In the genomic region with DNA sequence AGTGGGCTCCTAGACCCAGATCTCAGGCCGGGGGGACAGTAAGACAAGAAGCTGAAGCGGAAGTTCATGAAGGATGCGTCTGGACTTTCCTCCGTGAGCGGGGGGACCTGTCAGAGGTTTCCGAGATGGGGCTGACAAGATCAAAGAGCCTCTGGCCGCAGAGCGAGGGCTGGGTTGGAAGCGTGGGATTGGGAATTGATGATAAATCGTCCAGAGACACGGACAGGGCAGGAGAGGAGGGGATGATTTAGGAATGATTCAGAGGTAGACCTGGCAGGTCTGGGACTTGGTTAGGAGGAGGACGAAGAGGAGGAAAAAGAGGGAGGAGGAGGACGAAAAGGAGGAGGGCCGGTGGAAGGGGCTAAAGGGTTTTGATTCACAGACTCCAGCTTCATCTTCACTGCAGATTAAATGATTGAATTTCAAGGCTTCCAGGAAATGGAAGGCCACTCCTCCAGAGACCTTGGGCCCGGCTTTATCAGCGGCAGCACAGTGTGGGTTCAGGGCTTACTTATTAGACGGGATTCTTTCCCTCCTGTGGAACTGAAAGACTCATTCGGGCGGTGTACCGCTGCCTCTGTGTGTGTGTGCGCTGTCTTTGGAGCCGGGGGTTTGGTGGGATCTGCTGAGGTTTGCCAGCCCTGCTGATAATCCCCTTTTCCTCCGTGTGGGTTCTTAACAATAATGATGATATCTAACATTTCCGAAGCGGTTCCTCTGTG, we compare ENCODE assay signal across 19 cellular contexts.
DNase-seq lines count a peak whose midpoint lies in the region; ATAC-seq and TF ChIP-seq lines count a peak whose summit lies in the region.
"Had no signal": no experiment of that assay in that cellular context is flagged by ENCODE, and none has a peak within 500 bp of the region (broad histone marks: within the 10 kb centered on the region; RNA-seq: fewer than 3 reads in every experiment).

No MANE protein-coding gene starts in this region.

- H3K4me3 ChIP-seq in RWPE2 (ENCODE audit: severe bottlenecking), result no peak overlapping the region
- no peak overlapping the region for H3K4me3 ChIP-seq in fibroblast of mammary gland (ENCODE audit: control insufficient read depth, low read depth, low read length)
- H3K4me3 ChIP-seq: coronary artery, lower lobe of right lung had no signal

- H3K27me3 Mint-ChIP-seq in H9 (ENCODE audit: low read depth), result peaks cover 8% of the 10 kb centered on the region
- H3K27me3 Mint-ChIP-seq in activated CD8-positive, alpha-beta T cell treated with anti-CD3 and anti-CD28 coated beads for 36 hours, result peaks cover 11% of the 10 kb centered on the region

- no peak for DNase-seq in H9
- DNase-seq in RWPE2 (ENCODE audit: low spot score), result no peak
- peak; percentile 41 for DNase-seq in fibroblast of mammary gland (ENCODE audit: low read depth)
- DNase-seq in omental fat pad (ENCODE audit: low spot score), result no peak
- DNase-seq in activated CD8-positive, alpha-beta T cell treated with anti-CD3 and anti-CD28 coated beads for 36 hours, result no peak
- DNase-seq: activated T-cell treated with anti-CD3 and anti-CD28 coated beads, Interleukin-2, amount 50 U/mL, for 48 hours; lower lobe of right lung; NCI-H187; NCI-H226; stimulated activated CD4-positive, alpha-beta T cell treated with anti-CD3 and anti-CD28 coated beads, Interleukin-2, amount 100 ng/mL, for 24 hours; stimulated activated naive CD4-positive, alpha-beta T cell; T1000 had no signal

- no peak overlapping the region for H3K4ac ChIP-seq in H9 (ENCODE audit: low read depth, low read length)

- H2BK15ac ChIP-seq in H9 (ENCODE audit: low read depth, low read length), result no peak overlapping the region

- H3K4me1 ChIP-seq in H9 (ENCODE audit: insufficient read depth, low read length) (no peaks in the 10 kb centered on the region; the same call in 1 of the 2 replicates), RWPE2 (ENCODE audit: insufficient read depth, poor library complexity, severe bottlenecking) (no peaks in the 10 kb centered on the region)
- H3K4me1 ChIP-seq: lower lobe of right lung, parathyroid adenoma had no signal

- no peak overlapping the region for H2BK20ac ChIP-seq in H9 (ENCODE audit: low read depth, low read length, poor library complexity, severe bottlenecking)

- H3K27me3 ChIP-seq in H9 (ENCODE audit: insufficient read depth, low read length) (no peaks in the 10 kb centered on the region), RWPE2 (ENCODE audit: insufficient read depth, poor library complexity, severe bottlenecking) (no peaks in the 10 kb centered on the region)

- peak overlapping the region; percentile 31; the same call in 1 of the 2 replicates for H3K14ac ChIP-seq in H9 (ENCODE audit: insufficient read depth, low read length)

- H3K79me2 ChIP-seq in H9 (ENCODE audit: insufficient read depth, low read length), result no peaks in the 10 kb centered on the region
- H3K79me2 ChIP-seq: parathyroid adenoma had no signal

- no peak overlapping the region for H4K8ac ChIP-seq in H9 (replicated peaks; ENCODE audit: insufficient read length, low read depth, low read length)

- TF ChIP-seq CTCF in H9 (conservative IDR thresholded peaks at IDR 0.05), result no peak
- no peak for TF ChIP-seq CTCF in RWPE2 (IDR thresholded peaks at IDR 0.05; ENCODE audit: poor library complexity, severe bottlenecking)
- no peak for TF ChIP-seq CTCF in fibroblast of mammary gland (conservative IDR thresholded peaks at IDR 0.05; ENCODE audit: control insufficient read depth, insufficient read depth, low read depth, low read length)
- TF ChIP-seq CTCF in omental fat pad (IDR thresholded peaks at IDR 0.05), result no peak
- TF ChIP-seq CTCF in activated CD8-positive, alpha-beta T cell treated with anti-CD3 and anti-CD28 coated beads for 36 hours (IDR thresholded peaks at IDR 0.05), result no peak

- H2BK120ac ChIP-seq in H9 (ENCODE audit: low read depth, low read length, poor library complexity, severe bottlenecking), result no peak overlapping the region

- no peaks in the 10 kb centered on the region for H3K23me2 ChIP-seq in H9 (ENCODE audit: insufficient read length, low read depth, low read length, poor library complexity, severe bottlenecking)

- no peak overlapping the region for H2BK5ac ChIP-seq in H9 (ENCODE audit: insufficient read length, low read length)

- intact Hi-C loops in activated CD8-positive, alpha-beta T cell treated with anti-CD3 and anti-CD28 coated beads for 36 hours (cut with micrococcal nuclease), result no loop called here

- H3K36me3 Mint-ChIP-seq in H9 (ENCODE audit: insufficient read depth in 1 of 3, low read depth in 3 of 3), result peaks cover 2 to 13% (median 7%) of the 10 kb centered on the region in 3 experiments; a peak in 5 of 7 replicates
- no peaks in the 10 kb centered on the region for H3K36me3 Mint-ChIP-seq in activated CD8-positive, alpha-beta T cell treated with anti-CD3 and anti-CD28 coated beads for 36 hours (ENCODE audit: low read depth)
- H3K36me3 Mint-ChIP-seq: activated naive CD4-positive, alpha-beta T cell treated with anti-CD3 and anti-CD28 coated beads, Interleukin-2, amount 50 U/mL, for 24 hours had no signal

- no peaks in the 10 kb centered on the region for H4K20me1 ChIP-seq in H9 (ENCODE audit: control insufficient read depth, insufficient read depth, insufficient read length)

- peaks cover 13% of the 10 kb centered on the region in 2 experiments for H3K9me3 Mint-ChIP-seq in H9
- peaks cover 2% of the 10 kb centered on the region for H3K9me3 Mint-ChIP-seq in activated CD8-positive, alpha-beta T cell treated with anti-CD3 and anti-CD28 coated beads for 36 hours
- H3K9me3 Mint-ChIP-seq: activated naive CD4-positive, alpha-beta T cell treated with anti-CD3 and anti-CD28 coated beads, Interleukin-2, amount 50 U/mL, for 24 hours had no signal

- ATAC-seq in RWPE2 (ENCODE audit: low read depth) (peak; percentile 38; the same call in 1 of the 3 replicates), omental fat pad (ENCODE audit: low FRiP score) (peak; percentile 88), GM21529 (IDR thresholded peaks at IDR 0.05; ENCODE audit: unreplicated experiment) (no peak), GM18909 (IDR thresholded peaks at IDR 0.05; ENCODE audit: poor library complexity, unreplicated experiment) (no peak), HG03378 (IDR thresholded peaks at IDR 0.05; ENCODE audit: unreplicated experiment) (no peak)
- ATAC-seq in activated CD8-positive, alpha-beta T cell treated with anti-CD3 and anti-CD28 coated beads for 36 hours, result no peak
- ATAC-seq: lower lobe of right lung had no signal

- no peak overlapping the region for H2AFZ ChIP-seq in H9 (ENCODE audit: low read length)
- H2AFZ ChIP-seq: parathyroid adenoma had no signal

- WGBS in H9 (ENCODE audit: extremely low coverage, insufficient read length, low lambda C conversion rate), result no CpG with 5 or more reads among the region's 25 CpGs

- H3K9ac ChIP-seq in H9 (ENCODE audit: extremely low read depth, insufficient read length, low read length), result no peak overlapping the region
- H3K9ac ChIP-seq: KMS-11, parathyroid adenoma had no signal

- no peak overlapping the region for H3K27ac ChIP-seq in H9 (ENCODE audit: insufficient read length, low read depth, low read length)
- no peak overlapping the region for H3K27ac ChIP-seq in RWPE2 (ENCODE audit: poor library complexity, severe bottlenecking)
- H3K27ac ChIP-seq: coronary artery, KMS-11, lower lobe of right lung, parathyroid adenoma had no signal

- H3K27ac Mint-ChIP-seq in H9, result no peak overlapping the region
- H3K27ac Mint-ChIP-seq in activated CD8-positive, alpha-beta T cell treated with anti-CD3 and anti-CD28 coated beads for 36 hours, result no peak overlapping the region

- no peak overlapping the region for H3K56ac ChIP-seq in H9 (ENCODE audit: insufficient read length, low read depth, low read length)

- H3K4me1 Mint-ChIP-seq in H9, result peaks cover 6 to 7% of the 10 kb centered on the region in 2 experiments
- H3K4me1 Mint-ChIP-seq in activated CD8-positive, alpha-beta T cell treated with anti-CD3 and anti-CD28 coated beads for 36 hours (ENCODE audit: low read depth), result no peaks in the 10 kb centered on the region
- H3K4me1 Mint-ChIP-seq: activated naive CD4-positive, alpha-beta T cell treated with anti-CD3 and anti-CD28 coated beads, Interleukin-2, amount 50 U/mL, for 24 hours had no signal

- no peak overlapping the region for H3K18ac ChIP-seq in H9 (ENCODE audit: insufficient read length, low read depth, low read length)

- H4K91ac ChIP-seq in H9 (ENCODE audit: insufficient read length, low read depth, low read length), result no peak overlapping the region

- H3K9me3 ChIP-seq in H9 (ENCODE audit: control insufficient read depth, low read depth, low read length), result no peaks in the 10 kb centered on the region
- H3K9me3 ChIP-seq in RWPE2 (ENCODE audit: severe bottlenecking), result no peaks in the 10 kb centered on the region
- H3K9me3 ChIP-seq: lower lobe of right lung had no signal

- no peak overlapping the region for H3T11ph ChIP-seq in H9 (ENCODE audit: low read length)

- no peak overlapping the region for H3K4me3 Mint-ChIP-seq in H9
- no peak overlapping the region for H3K4me3 Mint-ChIP-seq in activated CD8-positive, alpha-beta T cell treated with anti-CD3 and anti-CD28 coated beads for 36 hours
- H3K4me3 Mint-ChIP-seq: activated naive CD4-positive, alpha-beta T cell treated with anti-CD3 and anti-CD28 coated beads, Interleukin-2, amount 50 U/mL, for 24 hours had no signal

- H3K23ac ChIP-seq in H9 (ENCODE audit: insufficient read length, low read depth, low read length), result no peak overlapping the region

- H3K4me2 ChIP-seq in H9 (ENCODE audit: insufficient read depth, insufficient read length, low read length), result no peak overlapping the region
- H3K4me2 ChIP-seq: KMS-11 had no signal

- no peak overlapping the region for H4K5ac ChIP-seq in H9 (ENCODE audit: insufficient read length, low read depth, low read length)

- no peak overlapping the region for H2AK5ac ChIP-seq in H9 (ENCODE audit: insufficient read length, low read length)

- H2BK12ac ChIP-seq in H9 (ENCODE audit: insufficient read length, low read depth, low read length), result no peak overlapping the region

- POLR2A ChIA-PET in activated CD8-positive, alpha-beta T cell treated with anti-CD3 and anti-CD28 coated beads for 36 hours (lab: Charles Lee), result no interaction called here

- H3K36me3 ChIP-seq in RWPE2 (ENCODE audit: low read depth), result no peaks in the 10 kb centered on the region
- H3K36me3 ChIP-seq: lower lobe of right lung had no signal

- no peaks in the 10 kb centered on the region for H3K79me1 ChIP-seq in H9 (ENCODE audit: insufficient read depth, low read depth, low read length, poor library complexity, severe bottlenecking)

- CTCF ChIA-PET in activated CD8-positive, alpha-beta T cell treated with anti-CD3 and anti-CD28 coated beads for 36 hours (lab: Charles Lee), result no interaction called here

Comparison
In these comparisons a context has a peak if more than half of its experiments do, and no peak if none do; other contexts are left out.
1. ATAC-seq: peak in RWPE2 (single experiment) and omental fat pad (single experiment); none in GM21529 (single experiment), GM18909 (single experiment), activated CD8-positive, alpha-beta T cell treated with anti-CD3 and anti-CD28 coated beads for 36 hours (single experiment) and HG03378 (single experiment).